8 cellular contexts compared by ENCODE assay signal in the genomic region with DNA sequence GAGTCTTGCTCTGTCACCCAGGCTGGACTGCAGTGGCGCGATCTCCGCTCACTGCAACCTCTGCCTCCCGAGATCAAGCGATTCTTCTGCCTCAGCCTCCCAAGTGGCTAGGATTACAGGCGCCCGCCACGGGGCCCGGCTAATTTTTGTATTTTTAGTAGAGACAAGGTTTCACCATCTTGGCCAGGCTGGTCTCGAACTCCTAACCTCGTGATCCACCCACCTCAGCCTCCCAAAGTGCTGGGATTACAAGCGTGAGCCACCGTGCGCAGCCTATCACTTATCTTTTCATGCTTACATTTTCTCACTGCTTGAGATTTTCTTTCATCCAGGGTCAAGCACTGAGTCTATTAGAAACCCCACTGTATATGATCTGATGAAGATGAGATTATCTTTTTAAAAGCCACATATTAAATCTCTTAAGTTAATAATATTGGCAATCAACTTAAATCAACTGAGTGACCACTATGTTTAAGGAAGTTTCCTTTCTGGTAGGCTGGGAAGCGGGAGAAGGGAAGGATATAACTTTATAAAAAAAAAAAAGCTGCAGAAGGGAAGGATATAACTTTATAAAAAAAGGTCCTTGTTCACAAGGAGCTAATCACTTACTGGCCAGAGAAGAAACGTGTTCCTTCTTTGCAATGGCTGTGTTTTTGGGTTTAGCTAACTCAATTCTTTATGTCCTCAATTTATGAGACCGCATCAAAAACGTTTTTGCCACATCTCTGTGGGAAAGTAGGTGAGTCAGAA. TPM values are rescaled to one million over a fixed set of nuclear protein-coding genes. Genes with fewer than 3 reads are reported as not detected.
DNase-seq lines count a peak whose midpoint lies in the region; ATAC-seq and TF ChIP-seq lines count a peak whose summit lies in the region.

No MANE protein-coding gene starts in this region.

- no peaks in the 10 kb centered on the region for H3K27me3 ChIP-seq in WERI-Rb-1 (ENCODE audit: insufficient read depth, low read depth, severe bottlenecking)
- no peaks in the 10 kb centered on the region for H3K27me3 ChIP-seq in iPS-15b (ENCODE audit: control insufficient read depth, insufficient read depth, low read length)
- no peaks in the 10 kb centered on the region for H3K27me3 ChIP-seq in testis

- POLR2A ChIA-PET in activated CD4-positive, alpha-beta T cell treated with anti-CD3 and anti-CD28 coated beads for 36 hours (lab: Charles Lee), result no interaction called here

- no peak overlapping the region for H3K9ac ChIP-seq in iPS-15b (ENCODE audit: low read depth, low read length)

- H3K9me3 ChIP-seq in WERI-Rb-1 (ENCODE audit: severe bottlenecking), result no peaks in the 10 kb centered on the region
- no peaks in the 10 kb centered on the region for H3K9me3 ChIP-seq in iPS-15b (ENCODE audit: control insufficient read depth, insufficient read depth, low read length)
- H3K9me3 ChIP-seq in testis, result no peaks in the 10 kb centered on the region

- H3K4me1 ChIP-seq in iPS-15b (ENCODE audit: control insufficient read depth, insufficient read depth, low read length), result peaks cover 10% of the 10 kb centered on the region
- H3K4me1 ChIP-seq in testis, result peaks cover 4% of the 10 kb centered on the region

- no peak for DNase-seq in activated CD4-positive, alpha-beta T cell treated with anti-CD3 and anti-CD28 coated beads for 36 hours
- no peak for DNase-seq in activated CD4-positive, alpha-beta T cell treated with anti-CD3 and anti-CD28 coated beads, Interleukin-2, amount 50 U/mL, for 48 hours
- no peak for DNase-seq in WERI-Rb-1
- no peak for DNase-seq in testis
- no peak for DNase-seq in left lobe of liver (ENCODE audit: low spot score)
- DNase-seq in stimulated activated CD4-positive, alpha-beta T cell treated with anti-CD3 and anti-CD28 coated beads, Interleukin-4, amount 100 ng/mL, for 24 hours, result no peak

- peaks cover 27% of the 10 kb centered on the region for H3K4me1 Mint-ChIP-seq in activated CD4-positive, alpha-beta T cell treated with anti-CD3 and anti-CD28 coated beads for 36 hours

- H3K36me3 ChIP-seq in WERI-Rb-1 (peaks cover 28% of the 10 kb centered on the region), iPS-15b (ENCODE audit: control insufficient read depth, insufficient read depth, low read length) (peaks cover 5% of the 10 kb centered on the region), testis (ENCODE audit: low read depth, missing control alignments) (no peaks in the 10 kb centered on the region)

- no peaks in the 10 kb centered on the region for H3K9me3 Mint-ChIP-seq in activated CD4-positive, alpha-beta T cell treated with anti-CD3 and anti-CD28 coated beads for 36 hours (ENCODE audit: low read depth)

- H3K27ac ChIP-seq in WERI-Rb-1, result peak overlapping the region; percentile 100
- H3K27ac ChIP-seq in testis, result peak overlapping the region; percentile 96 to 100

- ATAC-seq in activated CD4-positive, alpha-beta T cell treated with anti-CD3 and anti-CD28 coated beads for 36 hours, result no peak
- ATAC-seq in left lobe of liver (no peak), GM19467 (IDR thresholded peaks at IDR 0.05; ENCODE audit: unreplicated experiment) (no peak)

- intact Hi-C loops in activated CD4-positive, alpha-beta T cell treated with anti-CD3 and anti-CD28 coated beads for 36 hours (cut with DNase I, micrococcal nuclease), result loop anchor here in 1 of 2 experiments (1.0 to 10.0 kb wide), 3 partner anchors 60 to 472 kb away; a partner anchor contains a TSS
- intact Hi-C loops in testis (cut with DNase I; ENCODE audit: low total_unique reads), result no loop called here

- WGBS in testis, 2 donors, result 76 to 77% methylated on average over 18 of the region's 18 CpGs

- no peak for TF ChIP-seq POLR2A in testis (IDR thresholded peaks at IDR 0.05)

- CTCF ChIA-PET in activated CD4-positive, alpha-beta T cell treated with anti-CD3 and anti-CD28 coated beads for 36 hours (lab: Charles Lee), result interaction anchor here (1.6 to 3.1 kb wide), 4 partner anchors 11 to 60 kb away, joined by 10 to 18 read pairs (median 14); a partner anchor contains a TSS

- peak overlapping the region; percentile 88 for H3K4me3 Mint-ChIP-seq in activated CD4-positive, alpha-beta T cell treated with anti-CD3 and anti-CD28 coated beads for 36 hours

- no peaks in the 10 kb centered on the region for H3K27me3 Mint-ChIP-seq in activated CD4-positive, alpha-beta T cell treated with anti-CD3 and anti-CD28 coated beads for 36 hours

- peak overlapping the region; percentile 67 for H3K27ac Mint-ChIP-seq in activated CD4-positive, alpha-beta T cell treated with anti-CD3 and anti-CD28 coated beads for 36 hours

- TF ChIP-seq CTCF in WERI-Rb-1 (IDR thresholded peaks at IDR 0.05; ENCODE audit: low read depth, low read length) (no peak), testis (IDR thresholded peaks at IDR 0.05) (no peak)

- peak overlapping the region; percentile 87; the same call in 1 of the 2 replicates for H3K4me3 ChIP-seq in WERI-Rb-1 (ENCODE audit: low read depth, low read length)
- peak overlapping the region; percentile 66 for H3K4me3 ChIP-seq in iPS-15b (ENCODE audit: low read depth, low read length)
- H3K4me3 ChIP-seq in testis, result peak overlapping the region in 1 of 2 donors; percentile 87

- peaks cover 30% of the 10 kb centered on the region for H3K36me3 Mint-ChIP-seq in activated CD4-positive, alpha-beta T cell treated with anti-CD3 and anti-CD28 coated beads for 36 hours (ENCODE audit: low read depth)

RNA-seq across cellular contexts. Expression of a gene that starts 1.3 kb away (rescaled TPM):
- 100 to 1,000 TPM; 114 to 119 TPM for total RNA-seq in activated CD4-positive, alpha-beta T cell treated with anti-CD3 and anti-CD28 coated beads for 36 hours
- total RNA-seq in testis (10 to 100 TPM; 40.6 to 56.1 TPM), left lobe of liver (49.2 TPM)
- 28.8 TPM for polyA plus RNA-seq in testis (ENCODE audit: insufficient read depth, low read depth, low replicate concordance)
